In the genomic region with DNA sequence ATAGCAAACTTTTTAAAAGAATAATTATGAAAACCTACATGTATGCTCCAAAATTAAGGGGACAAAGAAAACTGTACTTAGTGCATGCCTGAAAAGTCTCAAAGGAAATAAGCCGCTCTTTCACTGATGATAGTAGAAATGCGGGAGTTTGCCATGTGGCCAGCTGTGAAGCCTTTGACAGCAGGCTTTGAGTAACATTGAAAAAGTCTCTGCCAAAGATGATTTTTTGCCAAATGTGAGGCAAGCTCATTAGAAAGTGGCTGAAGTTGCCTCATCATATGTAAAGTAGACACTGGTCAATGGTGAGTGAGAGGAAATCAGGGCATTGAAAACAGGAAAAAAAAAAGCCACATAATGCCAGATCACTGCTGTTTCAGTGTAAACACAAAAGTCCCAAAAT, we compare ENCODE assay signal across 18 cellular contexts.
"Had no signal": no experiment of that assay in that cellular context is flagged by ENCODE, and none has a peak within 500 bp of the region (broad histone marks: within the 10 kb centered on the region; RNA-seq: fewer than 3 reads in every experiment).

No MANE protein-coding gene starts in this region.

- H3K9me3 ChIP-seq: colonic mucosa, gastroesophageal sphincter, heart left ventricle, lower lobe of right lung, suprapubic skin had no signal

- DNase-seq: activated CD4-positive, alpha-beta T cell treated with anti-CD3 and anti-CD28 coated beads, Interleukin-2, amount 50 U/mL, for 48 hours; activated naive CD4-positive, alpha-beta T cell treated with anti-CD3 and anti-CD28 coated beads for 36 hours; activated T-cell treated with anti-CD3 and anti-CD28 coated beads for 4 hours; colonic mucosa; endodermal cell; lower lobe of right lung had no signal

- H3K27me3 ChIP-seq: colonic mucosa, gastroesophageal sphincter, heart left ventricle, suprapubic skin had no signal

- H3K9me3 Mint-ChIP-seq: brain; endodermal cell; stimulated activated naive CD8-positive, alpha-beta T cell treated with anti-CD3 and anti-CD28 coated beads, Interleukin-15, Interleukin-2, amounts not matched to agents 100 ng/mL and 50 ng/mL, for 24 hours; type B pancreatic cell had no signal

- H3K4me3 Mint-ChIP-seq: activated naive CD4-positive, alpha-beta T cell treated with anti-CD3 and anti-CD28 coated beads for 36 hours; activated T-helper 17 cell treated with anti-CD3 and anti-CD28 coated beads, Interleukin-2, amount 50 U/mL, for 72 hours; brain; central memory CD8-positive, alpha-beta T cell; endodermal cell; mesothelial cell of epicardium; natural killer cell treated with Interleukin-12 subunit alpha and Interleukin-12 subunit beta and Interleukin-15 and Interleukin-18, amount 100 ng/mL, for 72 hours; stimulated activated naive CD8-positive, alpha-beta T cell treated with anti-CD3 and anti-CD28 coated beads, Interleukin-15, Interleukin-2, amounts not matched to agents 100 ng/mL and 50 ng/mL, for 24 hours; T-helper 2 cell treated with Interferon-gamma antibody and Interleukin-4, amounts not matched to agents 5 μg/mL and 100 μg/mL, for 36 hours; type B pancreatic cell had no signal

- H3K27ac ChIP-seq: colonic mucosa, epithelial cell of prostate, gastroesophageal sphincter, heart left ventricle, lower lobe of right lung, suprapubic skin had no signal

- H3K4me1 Mint-ChIP-seq: activated T-helper 17 cell treated with anti-CD3 and anti-CD28 coated beads, Interleukin-2, amount 50 U/mL, for 72 hours; central memory CD8-positive, alpha-beta T cell; endodermal cell had no signal

- H3K4me3 ChIP-seq: colonic mucosa, gastroesophageal sphincter, heart left ventricle, lower lobe of right lung, suprapubic skin had no signal

- H3K27me3 Mint-ChIP-seq: activated T-helper 17 cell treated with anti-CD3 and anti-CD28 coated beads, Interleukin-2, amount 50 U/mL, for 72 hours; brain; central memory CD8-positive, alpha-beta T cell; natural killer cell treated with Interleukin-12 subunit alpha and Interleukin-12 subunit beta and Interleukin-15 and Interleukin-18, amount 100 ng/mL, for 72 hours; stimulated activated naive CD8-positive, alpha-beta T cell treated with anti-CD3 and anti-CD28 coated beads, Interleukin-15, Interleukin-2, amounts not matched to agents 100 ng/mL and 50 ng/mL, for 24 hours; type B pancreatic cell had no signal

- H3K4me1 ChIP-seq: colonic mucosa, gastroesophageal sphincter, heart left ventricle, lower lobe of right lung, suprapubic skin had no signal

- H3K36me3 Mint-ChIP-seq: brain; mesothelial cell of epicardium; natural killer cell treated with Interleukin-12 subunit alpha and Interleukin-12 subunit beta and Interleukin-15 and Interleukin-18, amount 100 ng/mL, for 72 hours; type B pancreatic cell had no signal

- H3K27ac Mint-ChIP-seq: activated naive CD4-positive, alpha-beta T cell treated with anti-CD3 and anti-CD28 coated beads for 36 hours; activated T-helper 17 cell treated with anti-CD3 and anti-CD28 coated beads, Interleukin-2, amount 50 U/mL, for 72 hours; brain; endodermal cell; mesothelial cell of epicardium; natural killer cell treated with Interleukin-12 subunit alpha and Interleukin-12 subunit beta and Interleukin-15 and Interleukin-18, amount 100 ng/mL, for 72 hours; stimulated activated naive CD8-positive, alpha-beta T cell treated with anti-CD3 and anti-CD28 coated beads, Interleukin-15, Interleukin-2, amounts not matched to agents 100 ng/mL and 50 ng/mL, for 24 hours; T-helper 2 cell treated with Interferon-gamma antibody and Interleukin-4, amounts not matched to agents 5 μg/mL and 100 μg/mL, for 36 hours; type B pancreatic cell had no signal

- H3K36me3 ChIP-seq: colonic mucosa, gastroesophageal sphincter, heart left ventricle, lower lobe of right lung, suprapubic skin had no signal
